Comparison of ENCODE assay signal across 8 cellular contexts in genomic region chr6:149942461-149942829, GRCh38. TPM values are rescaled to one million over a fixed set of nuclear protein-coding genes. Genes with fewer than 3 reads are reported as not detected.
DNase-seq lines count a peak whose midpoint lies in the region; ATAC-seq, FAIRE-seq and TF ChIP-seq lines count a peak whose summit lies in the region.

No MANE protein-coding gene starts in this region.

- CTCF ChIA-PET in CD4-positive, alpha-beta T cell (lab: Charles Lee), result no interaction called here
- CTCF ChIA-PET in OCI-LY7 (lab: Charles Lee; ENCODE audit: unreplicated experiment), result no interaction called here

- H4K20me1 ChIP-seq in OCI-LY7 (ENCODE audit: insufficient read depth, low read length), result no peaks in the 10 kb centered on the region
- H4K20me1 ChIP-seq in neural progenitor cell (ENCODE audit: low read depth), result peaks cover 19% of the 10 kb centered on the region

- peak overlapping the region; percentile 88 for H3K4me3 Mint-ChIP-seq in CD4-positive, alpha-beta T cell
- H3K4me3 Mint-ChIP-seq in neural progenitor cell, result peak overlapping the region; percentile 91

- H3K4me2 ChIP-seq in OCI-LY7 (ENCODE audit: low read length), result peak overlapping the region; percentile 88
- peak overlapping the region; percentile 91 for H3K4me2 ChIP-seq in neural progenitor cell

- H3K36me3 Mint-ChIP-seq in CD4-positive, alpha-beta T cell (ENCODE audit: low read depth), result no peaks in the 10 kb centered on the region
- no peaks in the 10 kb centered on the region for H3K36me3 Mint-ChIP-seq in neural progenitor cell

- peaks cover 54% of the 10 kb centered on the region for H3K27me3 Mint-ChIP-seq in CD4-positive, alpha-beta T cell
- H3K27me3 Mint-ChIP-seq in neural progenitor cell (ENCODE audit: insufficient read depth, low read depth), result peaks cover 72% of the 10 kb centered on the region

- H3K36me3 ChIP-seq in OCI-LY7 (ENCODE audit: insufficient read depth, low read length) (no peaks in the 10 kb centered on the region), neural progenitor cell (no peaks in the 10 kb centered on the region)
- no peaks in the 10 kb centered on the region for H3K36me3 ChIP-seq in effector memory CD4-positive, alpha-beta T cell (ENCODE audit: control insufficient read depth, insufficient read depth, low read length)

- TF ChIP-seq CTCF in CD4-positive, alpha-beta T cell (IDR thresholded peaks at IDR 0.05), result no peak
- peak; percentile 36; the same call in 1 of the 2 replicates for TF ChIP-seq CTCF in OCI-LY7 (conservative IDR thresholded peaks at IDR 0.05; ENCODE audit: low read length)
- TF ChIP-seq CTCF in neural progenitor cell (IDR thresholded peaks at IDR 0.05), result no peak

- H3K9me2 ChIP-seq in OCI-LY7 (ENCODE audit: insufficient read depth, low read length), result no peaks in the 10 kb centered on the region

- ATAC-seq in CD4-positive, alpha-beta T cell (ENCODE audit: poor library complexity), result no peak
- ATAC-seq in GM19452 (IDR thresholded peaks at IDR 0.05; ENCODE audit: unreplicated experiment), result no peak

- peak overlapping the region; percentile 73 for H3K4me3 ChIP-seq in OCI-LY7 (ENCODE audit: low read depth, low read length, poor library complexity, severe bottlenecking)
- H3K4me3 ChIP-seq in effector memory CD4-positive, alpha-beta T cell (ENCODE audit: insufficient read depth, low read depth, low read length, poor library complexity, severe bottlenecking), result peak overlapping the region; percentile 69
- H3K4me3 ChIP-seq in neural progenitor cell, result peak overlapping the region; percentile 57

- POLR2A ChIA-PET in CD4-positive, alpha-beta T cell (lab: Charles Lee), result no interaction called here
- POLR2A ChIA-PET in OCI-LY7 (lab: Charles Lee), result no interaction called here

- intact Hi-C loops in CD4-positive, alpha-beta T cell (cut with DNase I, micrococcal nuclease), result no loop called here
- intact Hi-C loops in OCI-LY7 (cut with micrococcal nuclease; ENCODE audit: unreplicated experiment), result loop anchor here (5.0 kb wide), 1 partner anchor 395 kb away; no protein-coding TSS in a partner anchor

- DNase-seq in CD4-positive, alpha-beta T cell, result no peak
- no peak for DNase-seq in OCI-LY7 (ENCODE audit: low spot score)
- DNase-seq in effector memory CD4-positive, alpha-beta T cell, result no peak
- DNase-seq in neural progenitor cell (ENCODE audit: low spot score), result no peak
- DNase-seq in NCI-H2196 treated with DMSO at 0.1 percent for 48 hours (lab: John Stamatoyannopoulos, UW; ENCODE audit: unreplicated experiment), result no peak
- DNase-seq in NCI-H2107 (lab: John Stamatoyannopoulos, UW), result no peak
- no peak for DNase-seq in RCC 7860 (ENCODE audit: low spot score)

- no peak overlapping the region for H3K27ac ChIP-seq in CD4-positive, alpha-beta T cell (ENCODE audit: low read depth, low read length)
- H3K27ac ChIP-seq in OCI-LY7 (ENCODE audit: low read depth, low read length, poor library complexity, severe bottlenecking) (no peak overlapping the region), neural progenitor cell (no peak overlapping the region)
- no peak overlapping the region for H3K27ac ChIP-seq in effector memory CD4-positive, alpha-beta T cell (ENCODE audit: insufficient read depth, low read length, poor library complexity, severe bottlenecking)

- no TSS peak for BruUV-seq in OCI-LY7 (replicated peaks; lab: Mats Ljungman, UMichigan)

- H3K9me3 ChIP-seq in CD4-positive, alpha-beta T cell (ENCODE audit: control insufficient read depth, low read length), result no peaks in the 10 kb centered on the region
- no peaks in the 10 kb centered on the region for H3K9me3 ChIP-seq in OCI-LY7 (ENCODE audit: low read length)
- no peaks in the 10 kb centered on the region for H3K9me3 ChIP-seq in effector memory CD4-positive, alpha-beta T cell (ENCODE audit: control insufficient read depth, low read length)
- H3K9me3 ChIP-seq in neural progenitor cell (ENCODE audit: low read depth), result no peaks in the 10 kb centered on the region

- H3K27me3 ChIP-seq in CD4-positive, alpha-beta T cell (ENCODE audit: control insufficient read depth, insufficient read depth, low read length), result peaks cover 35% of the 10 kb centered on the region
- H3K27me3 ChIP-seq in effector memory CD4-positive, alpha-beta T cell (replicated peaks; ENCODE audit: control insufficient read depth, insufficient read depth, low read length, poor library complexity, severe bottlenecking), result peaks cover 27% of the 10 kb centered on the region
- H3K27me3 ChIP-seq in neural progenitor cell, result peaks cover 92% of the 10 kb centered on the region

- H3K9ac ChIP-seq in neural progenitor cell, result no peak overlapping the region

- H2AFZ ChIP-seq in OCI-LY7 (ENCODE audit: low read length) (peak overlapping the region; percentile 91), neural progenitor cell (replicated peaks) (peak overlapping the region; percentile 75)

- H3K4me1 ChIP-seq in OCI-LY7 (ENCODE audit: insufficient read depth, low read length, poor library complexity, severe bottlenecking) (peaks cover 5% of the 10 kb centered on the region), neural progenitor cell (peaks cover 5% of the 10 kb centered on the region)
- peaks cover 33% of the 10 kb centered on the region for H3K4me1 ChIP-seq in effector memory CD4-positive, alpha-beta T cell (ENCODE audit: control insufficient read depth, insufficient read depth, low read length, poor library complexity, severe bottlenecking)

- H3K9me3 Mint-ChIP-seq in CD4-positive, alpha-beta T cell, result no peaks in the 10 kb centered on the region
- H3K9me3 Mint-ChIP-seq in neural progenitor cell, result peaks cover 3% of the 10 kb centered on the region

- H3K27ac Mint-ChIP-seq in CD4-positive, alpha-beta T cell, result no peak overlapping the region
- no peak overlapping the region for H3K27ac Mint-ChIP-seq in neural progenitor cell

- H3K79me2 ChIP-seq in OCI-LY7 (ENCODE audit: insufficient read depth, low read depth, low read length), result no peaks in the 10 kb centered on the region
- H3K79me2 ChIP-seq in neural progenitor cell (ENCODE audit: low read depth), result no peaks in the 10 kb centered on the region

- peaks cover 33% of the 10 kb centered on the region for H3K4me1 Mint-ChIP-seq in CD4-positive, alpha-beta T cell (ENCODE audit: low read depth)
- peaks cover 7% of the 10 kb centered on the region for H3K4me1 Mint-ChIP-seq in neural progenitor cell

- FAIRE-seq in RCC 7860 (lab: Jason Lieb, UNC), result no peak

- no peaks in the 10 kb centered on the region for H3F3A ChIP-seq in neural progenitor cell (ENCODE audit: low read depth)

RNA-seq across cellular contexts. Expression of gene ULBP2, which starts 0.6 kb away (rescaled TPM):
- total RNA-seq in CD4-positive, alpha-beta T cell, result 1 to 10 TPM; 1.8 to 1.9 TPM
- 0.60 TPM in 1 of 2 replicates, not detected in the other for total RNA-seq in OCI-LY7 (2014; rRNA removed; shearing (Covaris generic))
- total RNA-seq in OCI-LY7 (2022) (2.6 and 3.0 TPM in 2 replicates), neural progenitor cell (ENCODE audit: low replicate concordance) (not detected in 2 replicates)

RNA-seq across cellular contexts. Expression of gene RAET1G, which starts 19.5 kb away (rescaled TPM):
- total RNA-seq in CD4-positive, alpha-beta T cell, result not detected
- total RNA-seq in OCI-LY7 (2014; rRNA removed; shearing (Covaris generic)), result not detected in 2 replicates
- total RNA-seq in OCI-LY7 (2022) (not detected in 2 replicates), neural progenitor cell (ENCODE audit: low replicate concordance) (not detected in 2 replicates)

RNA-seq across cellular contexts. Expression of gene ULBP1, which starts 21.3 kb away (rescaled TPM):
- under 1 TPM; 0.08 to 0.14 TPM for total RNA-seq in CD4-positive, alpha-beta T cell
- total RNA-seq in OCI-LY7 (2014; rRNA removed; shearing (Covaris generic)), result 0.79 and 0.82 TPM in 2 replicates
- total RNA-seq in OCI-LY7 (2022) (1.9 and 2.3 TPM in 2 replicates), neural progenitor cell (ENCODE audit: low replicate concordance) (0.11 and 0.40 TPM in 2 replicates)

RNA-seq across cellular contexts. Expression of gene RAET1E, which starts 44.5 kb away (rescaled TPM):
- total RNA-seq in CD4-positive, alpha-beta T cell, result not detected
- not detected in 2 replicates for total RNA-seq in OCI-LY7 (2014; rRNA removed; shearing (Covaris generic))
- total RNA-seq in OCI-LY7 (2022), result not detected in 2 replicates
- not detected in 2 replicates for total RNA-seq in neural progenitor cell (ENCODE audit: low replicate concordance)
